In genomic region chr6:144615870-144616269, GRCh38 we compare ENCODE assay signal across 16 cellular contexts.
DNase-seq lines count a peak whose midpoint lies in the region; ATAC-seq and FAIRE-seq lines count a peak whose summit lies in the region.
"Had no signal": no experiment of that assay in that cellular context is flagged by ENCODE, and none has a peak within 500 bp of the region (broad histone marks: within the 10 kb centered on the region; RNA-seq: fewer than 3 reads in every experiment).

No MANE protein-coding gene starts in this region.

- POLR2A ChIA-PET in activated CD4-positive, alpha-beta T cell treated with anti-CD3 and anti-CD28 coated beads, Interleukin-2, amount 10 ng/mL, durations not matched to agents 7 days and 5 days (lab: Charles Lee), result no interaction called here

- no peaks in the 10 kb centered on the region for H3K9me3 Mint-ChIP-seq in activated CD4-positive, alpha-beta T cell treated with anti-CD3 and anti-CD28 coated beads, Interleukin-2, amount 10 ng/mL, durations not matched to agents 7 days and 5 days
- H3K9me3 Mint-ChIP-seq: CD8-positive, alpha-beta T cell had no signal

- H3K27ac Mint-ChIP-seq in activated CD4-positive, alpha-beta T cell treated with anti-CD3 and anti-CD28 coated beads, Interleukin-2, amount 10 ng/mL, durations not matched to agents 7 days and 5 days, result peak overlapping the region; percentile 34
- H3K27ac Mint-ChIP-seq in T-helper 17 cell, result peak overlapping the region; percentile 14

- peak overlapping the region; percentile 23; the same call in 1 of the 2 replicates for H3K4me2 ChIP-seq in BLaER1
- H3K4me2 ChIP-seq: A549 had no signal

- peaks cover 17% of the 10 kb centered on the region for H3K4me1 ChIP-seq in BLaER1
- H3K4me1 ChIP-seq: A549 had no signal

- ATAC-seq in T-helper 17 cell (no peak), HG03025 (IDR thresholded peaks at IDR 0.05; ENCODE audit: low FRiP score, unreplicated experiment) (no peak)
- ATAC-seq: A549; CD8-positive, alpha-beta T cell; HCT116 had no signal

- H4K20me1 ChIP-seq in BLaER1, result peaks cover 4% of the 10 kb centered on the region; the same call in 1 of the 2 replicates

- peaks cover 17% of the 10 kb centered on the region for H3K4me1 Mint-ChIP-seq in activated CD4-positive, alpha-beta T cell treated with anti-CD3 and anti-CD28 coated beads, Interleukin-2, amount 10 ng/mL, durations not matched to agents 7 days and 5 days
- peaks cover 28% of the 10 kb centered on the region for H3K4me1 Mint-ChIP-seq in T-helper 17 cell

- CTCF ChIA-PET in activated CD4-positive, alpha-beta T cell treated with anti-CD3 and anti-CD28 coated beads, Interleukin-2, amount 10 ng/mL, durations not matched to agents 7 days and 5 days (lab: Charles Lee), result no interaction called here

- H3K4me3 Mint-ChIP-seq in activated CD4-positive, alpha-beta T cell treated with anti-CD3 and anti-CD28 coated beads, Interleukin-2, amount 10 ng/mL, durations not matched to agents 7 days and 5 days, result no peak overlapping the region
- H3K4me3 Mint-ChIP-seq in T-helper 17 cell, result no peak overlapping the region
- H3K4me3 Mint-ChIP-seq: CD8-positive, alpha-beta T cell had no signal

- H3K9ac ChIP-seq in BLaER1, result no peak overlapping the region
- H3K9ac ChIP-seq: BLaER1 treated with 17β-estradiol and CSF1 and Interleukin-3, amounts not matched to agents 10 nM and 100 nM had no signal

- DNase-seq in activated CD4-positive, alpha-beta T cell treated with anti-CD3 and anti-CD28 coated beads, Interleukin-2, amount 10 ng/mL, durations not matched to agents 7 days and 5 days, result no peak
- no peak for DNase-seq in activated CD4-positive, alpha-beta T cell treated with anti-CD3 and anti-CD28 coated beads for 4 hours
- DNase-seq in T-helper 17 cell (no peak), mucosa of gallbladder (ENCODE audit: low spot score) (no peak)
- DNase-seq: Calu3; CD8-positive, alpha-beta T cell; DMS79 treated with DMSO at 0.1 percent for 48 hours; GF-D8 had no signal

- FAIRE-seq in islet of Langerhans (lab: Jason Lieb, UNC), result peak; percentile 21
- FAIRE-seq: A549, H54 had no signal

- H3K36me3 ChIP-seq in BLaER1, result no peaks in the 10 kb centered on the region

- H3K27ac ChIP-seq in BLaER1, result no peak overlapping the region
- H3K27ac ChIP-seq: 22Rv1; A549; BLaER1 treated with 17β-estradiol and CSF1 and Interleukin-3, amounts not matched to agents 10 nM and 100 nM had no signal

- H3K9me3 ChIP-seq in BLaER1 (no peaks in the 10 kb centered on the region; the same call in 1 of the 2 replicates), T-helper 17 cell (ENCODE audit: control insufficient read depth, low read length, poor library complexity, severe bottlenecking) (no peaks in the 10 kb centered on the region)
- H3K9me3 ChIP-seq: A549 had no signal

- no peaks in the 10 kb centered on the region for H3K27me3 Mint-ChIP-seq in activated CD4-positive, alpha-beta T cell treated with anti-CD3 and anti-CD28 coated beads, Interleukin-2, amount 10 ng/mL, durations not matched to agents 7 days and 5 days
- no peaks in the 10 kb centered on the region for H3K27me3 Mint-ChIP-seq in T-helper 17 cell

- peaks cover 9% of the 10 kb centered on the region for H3K36me3 Mint-ChIP-seq in activated CD4-positive, alpha-beta T cell treated with anti-CD3 and anti-CD28 coated beads, Interleukin-2, amount 10 ng/mL, durations not matched to agents 7 days and 5 days (ENCODE audit: low read depth)
- no peaks in the 10 kb centered on the region for H3K36me3 Mint-ChIP-seq in T-helper 17 cell (ENCODE audit: low read depth)

- no peaks in the 10 kb centered on the region for H3K27me3 ChIP-seq in BLaER1
- H3K27me3 ChIP-seq: BLaER1 treated with 17β-estradiol and CSF1 and Interleukin-3, amounts not matched to agents 10 nM and 100 nM had no signal

- no peak overlapping the region for H3K4me3 ChIP-seq in BLaER1
- H3K4me3 ChIP-seq: A549; BLaER1 treated with 17β-estradiol and CSF1 and Interleukin-3, amounts not matched to agents 10 nM and 100 nM had no signal
